Comparison of ENCODE assay signal across 8 cellular contexts in the genomic region with DNA sequence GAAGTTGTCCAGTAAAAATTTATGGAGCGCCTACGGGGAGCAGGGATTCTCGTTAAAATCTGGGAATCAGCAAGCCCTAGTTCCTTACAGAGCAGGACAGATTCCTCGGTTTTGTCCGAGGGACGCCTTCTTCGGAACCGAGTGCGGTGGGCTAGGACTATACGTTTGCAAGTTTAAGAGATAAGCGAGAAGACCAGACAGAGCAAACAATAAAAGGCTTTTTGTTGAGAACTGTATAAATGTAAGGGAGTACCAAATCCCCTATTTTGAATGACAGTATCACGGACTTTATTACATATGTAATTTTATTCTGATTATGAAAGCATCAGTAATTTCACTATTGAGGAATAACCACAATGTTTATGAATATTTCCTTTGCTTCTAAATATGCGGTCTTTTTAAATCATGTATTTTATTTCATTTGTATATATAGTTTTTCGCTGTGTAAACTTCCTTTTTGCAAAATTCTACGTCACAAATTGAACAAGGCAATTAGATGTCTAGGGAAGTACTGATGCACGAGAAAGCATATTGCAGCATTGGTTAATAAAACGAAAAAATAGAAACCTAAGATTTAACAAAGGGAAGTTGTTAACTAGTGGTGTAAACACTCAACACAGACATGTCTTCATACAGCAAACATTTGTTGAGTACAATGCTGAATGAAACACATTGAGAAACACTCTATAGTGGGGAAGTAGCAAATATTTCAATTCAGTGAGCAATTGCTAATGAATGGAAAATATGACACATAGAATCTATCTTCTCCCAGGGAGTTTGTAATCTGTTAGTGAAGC. TPM values are rescaled to one million over a fixed set of nuclear protein-coding genes. Genes with fewer than 3 reads are reported as not detected.
A peak's percentile ranks its signal among the peaks of the same experiment; 100 is the strongest.
DNase-seq lines count a peak whose midpoint lies in the region; ATAC-seq and TF ChIP-seq lines count a peak whose summit lies in the region.

No MANE protein-coding gene starts in this region.

- H3K9me3 ChIP-seq in upper lobe of right lung: no peaks in the 10 kb centered on the region

- no peaks in the 10 kb centered on the region for H3K27me3 ChIP-seq in upper lobe of right lung

- H3K4me3 Mint-ChIP-seq in central memory CD8-positive, alpha-beta T cell: peak overlapping the region; percentile 88

- H3K36me3 ChIP-seq in upper lobe of right lung: no peaks in the 10 kb centered on the region

- no peak for TF ChIP-seq CTCF in upper lobe of right lung (IDR thresholded peaks at IDR 0.05)

- peaks cover 35% of the 10 kb centered on the region for H3K4me1 Mint-ChIP-seq in central memory CD8-positive, alpha-beta T cell

- H3K36me3 Mint-ChIP-seq in central memory CD8-positive, alpha-beta T cell (ENCODE audit: insufficient read depth): peaks cover 10% of the 10 kb centered on the region

- peak overlapping the region; percentile 95 for H3K4me3 ChIP-seq in upper lobe of right lung

- peaks cover 36% of the 10 kb centered on the region for H3K4me1 ChIP-seq in upper lobe of right lung

- peak overlapping the region; percentile 98 for H3K27ac ChIP-seq in upper lobe of right lung

- no peak for ATAC-seq in central memory CD8-positive, alpha-beta T cell (replicated peaks; ENCODE audit: extremely low read depth, poor library complexity, severe bottlenecking)
- ATAC-seq in upper lobe of right lung (no peak), HG03442 (IDR thresholded peaks at IDR 0.05; ENCODE audit: unreplicated experiment) (no peak)

- peak; percentile 11 for DNase-seq in NCI-H345 treated with DMSO at 0.1 percent for 48 hours (lab: John Stamatoyannopoulos, UW; ENCODE audit: unreplicated experiment)
- no peak for DNase-seq in NCI-H345 (lab: John Stamatoyannopoulos, UW)
- peak; percentile 24 for DNase-seq in NCI-H748 (lab: John Stamatoyannopoulos, UW; ENCODE audit: unreplicated experiment)
- DNase-seq in central memory CD8-positive, alpha-beta T cell (ENCODE audit: low spot score in 2 of 2): no peak
- peak; percentile 18 to 21 for DNase-seq in lung microvascular endothelial cell (ENCODE audit: low read depth in 2 of 2)
- DNase-seq in upper lobe of right lung: no peak
- no peak for DNase-seq in RPMI8226

- H3K27me3 Mint-ChIP-seq in central memory CD8-positive, alpha-beta T cell: peaks cover 8% of the 10 kb centered on the region

- no peaks in the 10 kb centered on the region for H3K9me3 Mint-ChIP-seq in central memory CD8-positive, alpha-beta T cell

- intact Hi-C loops in upper lobe of right lung (cut with DNase I): no loop called here

- H3K27ac Mint-ChIP-seq in central memory CD8-positive, alpha-beta T cell (ENCODE audit: low read depth): peak overlapping the region; percentile 93

RNA-seq across cellular contexts. Expression of gene ANKRD10, which starts 1.2 kb away (rescaled TPM):
- total RNA-seq in lung microvascular endothelial cell (45.8 and 47.0 TPM in 2 replicates), upper lobe of right lung (134 TPM)

Comparison
In these comparisons a context has a peak if more than half of its experiments do, and no peak if none do; other contexts are left out.
1. DNase-seq: peak in NCI-H345 treated with DMSO at 0.1 percent for 48 hours (single experiment), NCI-H748 (single experiment) and lung microvascular endothelial cell (2 of 2); none in NCI-H345 (single experiment), central memory CD8-positive, alpha-beta T cell (0 of 2), upper lobe of right lung (single experiment) and RPMI8226 (single experiment).